9 cellular contexts compared by ENCODE assay signal in the genomic region with DNA sequence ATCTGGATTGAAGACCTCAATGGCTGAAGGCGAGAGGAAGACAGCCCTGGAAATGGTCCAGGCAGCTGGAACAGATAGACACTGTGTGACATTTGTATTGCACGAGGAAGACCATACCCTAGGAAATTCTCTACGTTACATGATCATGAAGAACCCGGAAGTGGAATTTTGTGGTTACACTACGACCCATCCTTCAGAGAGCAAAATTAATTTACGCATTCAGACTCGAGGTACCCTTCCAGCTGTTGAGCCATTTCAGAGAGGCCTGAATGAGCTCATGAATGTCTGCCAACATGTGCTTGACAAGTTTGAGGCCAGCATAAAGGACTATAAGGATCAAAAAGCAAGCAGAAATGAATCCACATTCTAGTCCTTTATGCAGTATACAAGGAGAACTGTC. TPM values are rescaled to one million over a fixed set of nuclear protein-coding genes. Genes with fewer than 3 reads are reported as not detected.
DNase-seq lines count a peak whose midpoint lies in the region; ATAC-seq and TF ChIP-seq lines count a peak whose summit lies in the region.
"Had no signal": no experiment of that assay in that cellular context is flagged by ENCODE, and none has a peak within 500 bp of the region (broad histone marks: within the 10 kb centered on the region; RNA-seq: fewer than 3 reads in every experiment).

No MANE protein-coding gene starts in this region.

- H3K9me3 ChIP-seq in SK-N-MC (ENCODE audit: low read depth, low read length) (no peaks in the 10 kb centered on the region), testis (no peaks in the 10 kb centered on the region)

- H3K4me1 Mint-ChIP-seq in activated T-cell treated with anti-CD3 and anti-CD28 coated beads, Interleukin-2, amount 50 U/mL, for 72 hours (ENCODE audit: low read depth) = peaks cover 76% of the 10 kb centered on the region
- H3K4me1 Mint-ChIP-seq in stimulated activated naive B cell treated with anti-CD40 and anti-IgM and Interleukin-4, amounts not matched to agents 10 μg/mL and 1 μg/mL and 100 μg/mL, for 72 hours = peaks cover 48 to 75% of the 10 kb centered on the region in 2 donors

- H3K9ac ChIP-seq in SK-N-MC (ENCODE audit: insufficient read length) = peak overlapping the region; percentile 94

- peaks cover 16 to 25% of the 10 kb centered on the region in 2 donors for H3K36me3 Mint-ChIP-seq in activated T-cell treated with anti-CD3 and anti-CD28 coated beads, Interleukin-2, amount 50 U/mL, for 72 hours (ENCODE audit: insufficient read depth in 2 of 2)
- peaks cover 26 to 47% of the 10 kb centered on the region in 2 donors for H3K36me3 Mint-ChIP-seq in stimulated activated naive B cell treated with anti-CD40 and anti-IgM and Interleukin-4, amounts not matched to agents 10 μg/mL and 1 μg/mL and 100 μg/mL, for 72 hours

- 62 to 70% methylated on average over 7 of the region's 7 CpGs for WGBS in testis, 2 donors

- ATAC-seq in activated T-cell treated with anti-CD3 and anti-CD28 coated beads, Interleukin-2, amount 50 U/mL, for 72 hours (replicated peaks in 1 of 2) = no peak
- no peak for ATAC-seq in stimulated activated naive B cell treated with anti-CD40 and anti-IgM and Interleukin-4, amounts not matched to agents 10 μg/mL and 1 μg/mL and 100 μg/mL, for 72 hours (replicated peaks)
- ATAC-seq in HG02798 (IDR thresholded peaks at IDR 0.05; ENCODE audit: poor library complexity, unreplicated experiment) = no peak

- no peaks in the 10 kb centered on the region for H3K9me3 Mint-ChIP-seq in activated T-cell treated with anti-CD3 and anti-CD28 coated beads, Interleukin-2, amount 50 U/mL, for 72 hours
- H3K9me3 Mint-ChIP-seq in stimulated activated naive B cell treated with anti-CD40 and anti-IgM and Interleukin-4, amounts not matched to agents 10 μg/mL and 1 μg/mL and 100 μg/mL, for 72 hours = no peaks in the 10 kb centered on the region

- intact Hi-C loops in testis (cut with DNase I; ENCODE audit: low total_unique reads) = no loop called here

- no peak for DNase-seq in activated T-cell treated with anti-CD3 and anti-CD28 coated beads, Interleukin-2, amount 50 U/mL, for 72 hours
- DNase-seq in activated T-cell treated with anti-CD3 and anti-CD28 coated beads for 4 hours (no peak), SK-N-MC (ENCODE audit: low read depth, low spot score) (no peak), epithelial cell of proximal tubule (ENCODE audit: low read depth) (no peak), GM10266 (ENCODE audit: extremely low spot score) (no peak), testis (no peak)
- DNase-seq in stimulated activated naive B cell treated with anti-CD40 and anti-IgM and Interleukin-4, amounts not matched to agents 10 μg/mL and 1 μg/mL and 100 μg/mL, for 72 hours = no peak
- DNase-seq: stimulated activated CD4-positive, alpha-beta T cell treated with anti-CD3 and anti-CD28 coated beads, Interleukin-1b, Interleukin-23, amount 100 ng/mL, for 48 hours had no signal

- no peaks in the 10 kb centered on the region for H3K27me3 ChIP-seq in testis

- H3K27ac ChIP-seq in SK-N-MC (no peak overlapping the region), testis (no peak overlapping the region)

- peaks cover 29% of the 10 kb centered on the region for H3K36me3 ChIP-seq in SK-N-MC (ENCODE audit: insufficient read depth, low read length)
- H3K36me3 ChIP-seq in testis (ENCODE audit: low read depth, missing control alignments) = no peaks in the 10 kb centered on the region

- H3K4me3 Mint-ChIP-seq in activated T-cell treated with anti-CD3 and anti-CD28 coated beads, Interleukin-2, amount 50 U/mL, for 72 hours = peak overlapping the region; percentile 85 to 99
- peak overlapping the region; percentile 94 to 95 for H3K4me3 Mint-ChIP-seq in stimulated activated naive B cell treated with anti-CD40 and anti-IgM and Interleukin-4, amounts not matched to agents 10 μg/mL and 1 μg/mL and 100 μg/mL, for 72 hours

- peak overlapping the region; percentile 93 for H3K27ac Mint-ChIP-seq in activated T-cell treated with anti-CD3 and anti-CD28 coated beads, Interleukin-2, amount 50 U/mL, for 72 hours
- H3K27ac Mint-ChIP-seq in stimulated activated naive B cell treated with anti-CD40 and anti-IgM and Interleukin-4, amounts not matched to agents 10 μg/mL and 1 μg/mL and 100 μg/mL, for 72 hours = peak overlapping the region; percentile 14

- peaks cover 18% of the 10 kb centered on the region for H3K4me1 ChIP-seq in testis

- no peak for TF ChIP-seq POLR2A in testis (IDR thresholded peaks at IDR 0.05)

- TF ChIP-seq CTCF in epithelial cell of proximal tubule (conservative IDR thresholded peaks at IDR 0.05; ENCODE audit: low read depth, low read length) (no peak), GM10266 (IDR thresholded peaks at IDR 0.05; ENCODE audit: control insufficient read depth, insufficient read depth, low read depth, missing control alignments) (no peak), testis (IDR thresholded peaks at IDR 0.05) (no peak)

- H3K4me3 ChIP-seq in SK-N-MC (peak overlapping the region; percentile 95), epithelial cell of proximal tubule (ENCODE audit: low read depth, low read length) (peak overlapping the region; percentile 90), testis (no peak overlapping the region)

- no peaks in the 10 kb centered on the region for H3K27me3 Mint-ChIP-seq in activated T-cell treated with anti-CD3 and anti-CD28 coated beads, Interleukin-2, amount 50 U/mL, for 72 hours (ENCODE audit: low read depth)
- H3K27me3 Mint-ChIP-seq in stimulated activated naive B cell treated with anti-CD40 and anti-IgM and Interleukin-4, amounts not matched to agents 10 μg/mL and 1 μg/mL and 100 μg/mL, for 72 hours = no peaks in the 10 kb centered on the region

RNA-seq across cellular contexts. Expression of a gene that starts 1.2 kb away (rescaled TPM):
- total RNA-seq in activated T-cell treated with anti-CD3 and anti-CD28 coated beads, Interleukin-2, amount 50 U/mL, for 72 hours = 100 to 1,000 TPM; 156 to 169 TPM
- total RNA-seq in epithelial cell of proximal tubule (104 and 125 TPM in 2 replicates), testis (100 to 1,000 TPM; 126 to 136 TPM)
- 180 TPM for polyA plus RNA-seq in testis (ENCODE audit: insufficient read depth, low read depth, low replicate concordance)

RNA-seq across cellular contexts. Expression of a gene that starts 2.6 kb away (rescaled TPM):
- total RNA-seq in activated T-cell treated with anti-CD3 and anti-CD28 coated beads, Interleukin-2, amount 50 U/mL, for 72 hours = 1 to 10 TPM; 6.5 to 7.2 TPM
- total RNA-seq in epithelial cell of proximal tubule (4.7 and 9.0 TPM in 2 replicates), testis (10 to 100 TPM; 34.6 to 39.6 TPM)
- 22.5 TPM for polyA plus RNA-seq in testis (ENCODE audit: insufficient read depth, low read depth, low replicate concordance)

Comparison
In these comparisons a context has a peak if more than half of its experiments do, and no peak if none do; other contexts are left out.
1. H3K4me3 ChIP-seq: peak in SK-N-MC (single experiment) and epithelial cell of proximal tubule (single experiment); none in testis (0 of 2).